In the genomic region with DNA sequence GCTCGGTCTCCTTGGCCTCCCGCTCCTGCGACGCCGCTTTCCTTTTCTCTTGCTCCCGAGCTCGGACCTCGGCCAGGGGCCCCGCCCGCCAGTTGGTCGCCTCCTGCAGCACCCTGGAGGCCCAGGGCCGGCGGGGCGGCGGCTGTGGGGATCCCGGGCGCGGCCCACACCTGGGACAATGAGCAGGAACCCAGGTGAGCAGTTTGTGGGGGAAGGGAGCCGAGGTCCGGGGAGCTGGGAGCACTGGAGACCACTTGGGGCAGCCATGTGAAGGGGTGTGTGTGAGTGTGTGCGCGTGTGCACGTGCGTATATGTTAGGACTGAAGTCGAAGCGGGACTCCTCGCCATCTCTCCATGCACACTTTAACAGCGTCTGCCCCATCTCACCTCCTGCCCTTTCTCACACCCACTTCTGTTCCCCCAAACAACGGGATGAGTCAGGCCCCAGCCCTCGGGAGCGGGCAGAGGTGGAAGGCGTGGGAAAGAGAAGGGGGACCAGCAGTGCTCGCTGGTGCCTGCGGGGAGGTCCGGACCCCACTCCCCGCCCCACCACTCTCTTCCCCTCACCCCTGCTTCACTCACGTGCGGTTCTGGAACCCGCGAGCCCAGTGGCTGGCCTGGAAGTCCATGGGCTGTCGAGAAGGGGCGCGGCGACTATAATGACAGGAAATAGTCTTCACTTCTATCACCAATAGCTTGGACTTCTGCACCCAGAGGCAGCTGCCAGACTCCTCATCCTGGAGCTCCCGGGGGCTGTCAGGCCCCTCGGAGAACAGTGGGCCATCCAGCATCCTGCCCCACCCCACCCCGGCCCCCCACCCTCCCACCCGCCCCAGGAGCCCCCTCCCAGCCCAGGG, we compare ENCODE assay signal across 6 cellular contexts. TPM values are rescaled to one million over a fixed set of nuclear protein-coding genes. Genes with fewer than 3 reads are reported as not detected.
DNase-seq lines count a peak whose midpoint lies in the region; ATAC-seq and TF ChIP-seq lines count a peak whose summit lies in the region.

No MANE protein-coding gene starts in this region.

- H3K4me1 Mint-ChIP-seq in HFFc6 (ENCODE audit: low read depth): peaks cover 38% of the 10 kb centered on the region
- H3K4me1 Mint-ChIP-seq in activated naive CD8-positive, alpha-beta T cell treated with anti-CD3 and anti-CD28 coated beads, Interleukin-2, amount 50 U/mL, for 24 hours: peaks cover 36% of the 10 kb centered on the region

- H3K4me3 ChIP-seq in BLaER1: peak overlapping the region; percentile 70
- H3K4me3 ChIP-seq in mucosa of stomach (ENCODE audit: low read length): no peak overlapping the region

- TF ChIP-seq CTCF in HFFc6 (IDR thresholded peaks at IDR 0.05): no peak

- H3K9ac ChIP-seq in BLaER1 (peak overlapping the region; percentile 63), mucosa of stomach (ENCODE audit: low read length) (peak overlapping the region; percentile 28)

- H3K4me1 ChIP-seq in BLaER1: peaks cover 59% of the 10 kb centered on the region
- H3K4me1 ChIP-seq in mucosa of stomach (ENCODE audit: control insufficient read depth, insufficient read depth, low read length): peaks cover 30% of the 10 kb centered on the region

- H3K36me3 ChIP-seq in BLaER1 (peaks cover 29% of the 10 kb centered on the region), mucosa of stomach (ENCODE audit: control insufficient read depth, insufficient read depth, low read length) (no peaks in the 10 kb centered on the region)

- H3K27me3 Mint-ChIP-seq in HFFc6 (ENCODE audit: insufficient read depth): peaks cover 15% of the 10 kb centered on the region
- peaks cover 54% of the 10 kb centered on the region for H3K27me3 Mint-ChIP-seq in activated naive CD8-positive, alpha-beta T cell treated with anti-CD3 and anti-CD28 coated beads, Interleukin-2, amount 50 U/mL, for 24 hours

- peak overlapping the region; percentile 81 for H3K4me3 Mint-ChIP-seq in HFFc6
- peak overlapping the region; percentile 71 for H3K4me3 Mint-ChIP-seq in activated naive CD8-positive, alpha-beta T cell treated with anti-CD3 and anti-CD28 coated beads, Interleukin-2, amount 50 U/mL, for 24 hours

- peak; percentile 37 for ATAC-seq in activated naive CD8-positive, alpha-beta T cell treated with anti-CD3 and anti-CD28 coated beads, Interleukin-2, amount 50 U/mL, for 24 hours
- ATAC-seq in GM21367 (IDR thresholded peaks at IDR 0.05; ENCODE audit: unreplicated experiment): no peak

- peak overlapping the region; percentile 35; the same call in 1 of the 2 replicates for H3K27ac ChIP-seq in BLaER1

- H3K27me3 ChIP-seq in BLaER1 (peaks cover 73% of the 10 kb centered on the region), mucosa of stomach (ENCODE audit: control insufficient read depth, insufficient read depth, low read length) (peaks cover 74% of the 10 kb centered on the region)

- DNase-seq in HFFc6 (no peak), T1000 (lab: John Stamatoyannopoulos, UW) (no peak)
- DNase-seq in activated naive CD8-positive, alpha-beta T cell treated with anti-CD3 and anti-CD28 coated beads, Interleukin-2, amount 50 U/mL, for 24 hours: peak; percentile 47

- peaks cover 37% of the 10 kb centered on the region for H4K20me1 ChIP-seq in BLaER1

- H3K4me2 ChIP-seq in BLaER1: peak overlapping the region; percentile 87

- H3K36me3 Mint-ChIP-seq in HFFc6 (ENCODE audit: low read depth): peaks cover 12% of the 10 kb centered on the region; the same call in 1 of the 2 replicates
- peaks cover 26% of the 10 kb centered on the region for H3K36me3 Mint-ChIP-seq in activated naive CD8-positive, alpha-beta T cell treated with anti-CD3 and anti-CD28 coated beads, Interleukin-2, amount 50 U/mL, for 24 hours (ENCODE audit: low read depth)

- no peaks in the 10 kb centered on the region for H3K9me3 ChIP-seq in BLaER1
- no peaks in the 10 kb centered on the region for H3K9me3 ChIP-seq in mucosa of stomach (ENCODE audit: control insufficient read depth, low read length)

- no peak overlapping the region for H3K27ac Mint-ChIP-seq in HFFc6
- H3K27ac Mint-ChIP-seq in activated naive CD8-positive, alpha-beta T cell treated with anti-CD3 and anti-CD28 coated beads, Interleukin-2, amount 50 U/mL, for 24 hours: no peak overlapping the region

- H3K9me3 Mint-ChIP-seq in HFFc6: no peaks in the 10 kb centered on the region
- H3K9me3 Mint-ChIP-seq in activated naive CD8-positive, alpha-beta T cell treated with anti-CD3 and anti-CD28 coated beads, Interleukin-2, amount 50 U/mL, for 24 hours: no peaks in the 10 kb centered on the region

RNA-seq across cellular contexts. Expression of a gene that starts 0.5 kb away (rescaled TPM):
- total RNA-seq in HFFc6 (2021; fragmentation: NEBNext Ultra II Directional; extraction: Animal tissue kit (Norgen Biotek cat#: 25700)): under 1 TPM; 0.17 to 0.40 (median 0.23) TPM

RNA-seq across cellular contexts. Expression of a gene that starts 19.9 kb away (rescaled TPM):
- total RNA-seq in HFFc6 (2021; fragmentation: NEBNext Ultra II Directional; extraction: Animal tissue kit (Norgen Biotek cat#: 25700)): 10 to 100 TPM; 79.0 to 92.0 (median 83.3) TPM

RNA-seq across cellular contexts. Expression of a gene that starts 20.6 kb away (rescaled TPM):
- total RNA-seq in HFFc6 (2021; fragmentation: NEBNext Ultra II Directional; extraction: Animal tissue kit (Norgen Biotek cat#: 25700)): not detected

RNA-seq across cellular contexts. Expression of a gene that starts 27.2 kb away (rescaled TPM):
- 1 to 10 TPM in 4 of 6 experiments, under 1 TPM in 2; 0.87 to 1.7 (median 1.3) TPM for total RNA-seq in HFFc6 (2021; fragmentation: NEBNext Ultra II Directional; extraction: Animal tissue kit (Norgen Biotek cat#: 25700))

RNA-seq across cellular contexts. Expression of a gene that starts 41.4 kb away (rescaled TPM):
- total RNA-seq in HFFc6 (2021; fragmentation: NEBNext Ultra II Directional; extraction: Animal tissue kit (Norgen Biotek cat#: 25700)): 100 to 1,000 TPM; 186 to 213 (median 203) TPM
